11 cellular contexts compared by ENCODE assay signal in genomic region chr3:16496008-16496407, GRCh38. TPM values are rescaled to one million over a fixed set of nuclear protein-coding genes. Genes with fewer than 3 reads are reported as not detected.
DNase-seq lines count a peak whose midpoint lies in the region; ATAC-seq, FAIRE-seq and TF ChIP-seq lines count a peak whose summit lies in the region.
"Had no signal": no experiment of that assay in that cellular context is flagged by ENCODE, and none has a peak within 500 bp of the region (broad histone marks: within the 10 kb centered on the region; RNA-seq: fewer than 3 reads in every experiment).

No MANE protein-coding gene starts in this region.

- H3K79me1 ChIP-seq in H1 (ENCODE audit: low read depth, low read length): no peaks in the 10 kb centered on the region

- no peak overlapping the region for H4K5ac ChIP-seq in H1 (ENCODE audit: insufficient read length, low read depth, low read length)

- no peak overlapping the region for H3K9ac ChIP-seq in H1 (replicated peaks in 1 of 4; ENCODE audit: extremely low read depth in 1 of 4, low read depth in 3 of 4, low read length in 3 of 4)

- no peaks in the 10 kb centered on the region; the same call in 1 of the 2 replicates for H3K23me2 ChIP-seq in H1 (ENCODE audit: low read depth, low read length)

- no peak overlapping the region for H3K23ac ChIP-seq in H1 (ENCODE audit: insufficient read length)

- TF ChIP-seq RAD21 in H1 (IDR thresholded peaks at IDR 0.05 in 1 of 2, conservative IDR thresholded peaks at IDR 0.05 in 1 of 2; ENCODE audit: low read depth in 2 of 2, low read length in 2 of 2): no peak

- H2BK5ac ChIP-seq in H1 (ENCODE audit: low read depth, low read length): no peak overlapping the region; the same call in 1 of the 2 replicates

- no peaks in the 10 kb centered on the region for H4K20me1 ChIP-seq in H1 (replicated peaks in 1 of 2; ENCODE audit: control insufficient read depth in 1 of 2, insufficient read depth in 2 of 2, low read length in 2 of 2)

- ATAC-seq in GM18520 (IDR thresholded peaks at IDR 0.05; ENCODE audit: unreplicated experiment) (peak; percentile 22), GM21447 (IDR thresholded peaks at IDR 0.05; ENCODE audit: unreplicated experiment) (peak; percentile 24), HG03196 (IDR thresholded peaks at IDR 0.05; ENCODE audit: unreplicated experiment) (peak; percentile 21), left lobe of liver (no peak)
- ATAC-seq: Panc1 had no signal

- H3K36me3 ChIP-seq in H1 (ENCODE audit: control insufficient read depth in 2 of 4, insufficient read depth in 4 of 4, low read length in 3 of 4): no peaks in the 10 kb centered on the region

- FAIRE-seq in H1 (lab: Jason Lieb, UNC): no peak

- DNase-seq in H1 (ENCODE audit: low read depth in 1 of 2, low spot score in 2 of 2) (no peak), left lobe of liver (ENCODE audit: low spot score) (no peak), SKM-1 (lab: John Stamatoyannopoulos, UW; ENCODE audit: unreplicated experiment) (no peak), NOMO-1 (lab: John Stamatoyannopoulos, UW; ENCODE audit: unreplicated experiment in 2 of 2) (no peak)
- DNase-seq: activated CD4-positive, alpha-beta T cell treated with anti-CD3 and anti-CD28 coated beads, Interleukin-2, amount 50 U/mL, for 1 hour; HCEC 1CT; spleen had no signal

- peaks cover 0 to 20% (median 7%) of the 10 kb centered on the region in 4 experiments for H3K4me1 ChIP-seq in H1 (replicated peaks in 1 of 4; ENCODE audit: control insufficient read depth in 3 of 4, insufficient read depth in 4 of 4, low read length in 3 of 4)

- POLR2A ChIA-PET in H1 (lab: Charles Lee; ENCODE audit: partially characterized antibody): interaction anchor here (1.1 to 1.7 kb wide), 2 partner anchors 12 to 13 kb away, joined by 3 to 5 read pairs; no protein-coding TSS in a partner anchor

- no peak for TF ChIP-seq POLR2A in H1 (IDR thresholded peaks at IDR 0.05; ENCODE audit: control extremely low read depth in 1 of 2, low read depth in 2 of 2, low read length in 2 of 2)

- no peak overlapping the region for H3K14ac ChIP-seq in H1 (ENCODE audit: insufficient read length)

- TF ChIP-seq EP300 in H1 (IDR thresholded peaks at IDR 0.05; ENCODE audit: borderline replicate concordance in 1 of 2, low read depth in 2 of 2, low read length in 2 of 2): no peak

- H3K4ac ChIP-seq in H1 (replicated peaks; ENCODE audit: insufficient read length, low read depth, low read length): no peak overlapping the region

- H3K56ac ChIP-seq in H1 (replicated peaks; ENCODE audit: insufficient read length, low read depth, low read length): no peak overlapping the region

- no peaks in the 10 kb centered on the region for H3K79me2 ChIP-seq in H1 (ENCODE audit: control insufficient read depth in 1 of 2, insufficient read depth in 2 of 2, low read length in 2 of 2)

- peak overlapping the region; percentile 81; the same call in 1 of the 2 replicates for H2BK20ac ChIP-seq in H1 (ENCODE audit: low read length)

- H3K4me2 ChIP-seq in H1 (ENCODE audit: insufficient read depth in 1 of 2, low read depth in 2 of 2, low read length in 2 of 2): no peak overlapping the region

- H3K27ac ChIP-seq in H1 (ENCODE audit: low read depth, low read length): no peak overlapping the region

- H3K4me3 ChIP-seq in H1 (ENCODE audit: extremely low read depth in 1 of 4, insufficient read depth in 2 of 4, low read depth in 3 of 4, low read length in 4 of 4): no peak overlapping the region
- H3K4me3 ChIP-seq: spleen had no signal

- H2BK120ac ChIP-seq in H1 (replicated peaks; ENCODE audit: low read depth, low read length): no peak overlapping the region

- no peak overlapping the region for H4K8ac ChIP-seq in H1 (ENCODE audit: extremely low read depth, insufficient read depth, low read length)

- 83% methylated on average over 2 of the region's 2 CpGs; no CpG with 5 or more reads in 1 of the 2 experiments for WGBS in H1 (ENCODE audit: extremely low coverage in 1 of 2, insufficient coverage in 1 of 2, insufficient read length in 1 of 2, insufficient replicate concordance in 2 of 2, low coverage in 1 of 2, low lambda C conversion rate in 2 of 2, missing lambda C conversion rate in 1 of 2), 2 experiments

- TF ChIP-seq CTCF in H1 (IDR thresholded peaks at IDR 0.05; ENCODE audit: control extremely low read depth in 1 of 3, insufficient read depth in 1 of 3, low read depth in 1 of 3, low read length in 3 of 3): no peak

- no peak overlapping the region for H2AFZ ChIP-seq in H1 (ENCODE audit: low read length)

- 0 out of 2 replicates have a peak overlapping the region, but pooled peaks have one; percentile 61 for H2BK12ac ChIP-seq in H1 (ENCODE audit: low read depth, low read length)

- CTCF ChIA-PET in H1 (lab: Charles Lee; ENCODE audit: partially characterized antibody): interaction anchor here (1.1 to 2.2 kb wide), 7 partner anchors 8 to 129 kb away, joined by 3 to 5 read pairs (median 3); no protein-coding TSS in a partner anchor

- H3K27me3 ChIP-seq in H1 (replicated peaks in 1 of 4; ENCODE audit: control insufficient read depth in 3 of 4, extremely low read depth in 1 of 4, insufficient read depth in 3 of 4, low read length in 3 of 4): no peaks in the 10 kb centered on the region
- H3K27me3 ChIP-seq: spleen had no signal

- no peak overlapping the region for H3K18ac ChIP-seq in H1 (ENCODE audit: extremely low read depth, low read length)

- H2BK15ac ChIP-seq in H1 (ENCODE audit: low read length): no peak overlapping the region

- H2AK5ac ChIP-seq in H1 (ENCODE audit: low read depth, low read length): no peak overlapping the region

- no peaks in the 10 kb centered on the region; a peak in 1 of 4 replicates for H3K9me3 ChIP-seq in H1 (ENCODE audit: insufficient read depth in 2 of 2, low read depth in 1 of 2, low read length in 1 of 2)

- H4K91ac ChIP-seq in H1 (replicated peaks; ENCODE audit: insufficient read length, low read length): no peak overlapping the region

TF ChIP-seq in H1, 55 proteins besides CTCF, POLR2A, EP300 and RAD21 (continues in another document):
- TF ChIP-seq RBBP5 (IDR thresholded peaks at IDR 0.05; ENCODE audit: borderline replicate concordance, low read depth, low read length): no peak
- no peak for TF ChIP-seq NRF1 (IDR thresholded peaks at IDR 0.05; ENCODE audit: low read depth, low read length)
- no peak for TF ChIP-seq HDAC6 (IDR thresholded peaks at IDR 0.05; ENCODE audit: low read depth, low read length)
- TF ChIP-seq PHF8 (conservative IDR thresholded peaks at IDR 0.05; ENCODE audit: low read depth, low read length): no peak

RNA-seq across cellular contexts. Expression of gene RFTN1, which starts 17.5 kb away (rescaled TPM):
- total RNA-seq in H1 (2021; fragmentation: NEBNext Ultra II Directional; extraction: Animal tissue kit (Norgen Biotek cat#: 25700)): 4.9 and 6.7 TPM in 2 replicates
- 4.6 and 7.5 TPM in 2 replicates for polyA plus RNA-seq in H1 (2011; rRNA removed)
- polyA plus RNA-seq in H1 (2011; cell fraction: cytosol; rRNA removed): 5.5 TPM
- 6.8 TPM for polyA plus RNA-seq in H1 (2011; cell fraction: nucleus; rRNA removed)
- polyA plus RNA-seq in H1 (2012, experiment 1 of 2): 3.2 to 4.3 TPM (median 4.0 TPM) in 4 replicates
- 2.0 TPM for polyA plus RNA-seq in H1 (2012, experiment 2 of 2)
- 5.8 TPM for polyA plus RNA-seq in H1 (2013, experiment 1 of 2)
- polyA plus RNA-seq in H1 (2013, experiment 2 of 2): 4.9 TPM
- 4.3 and 4.7 TPM in 2 replicates for polyA minus RNA-seq in H1 (2011; rRNA and poly(A)+ RNA removed)
- polyA minus RNA-seq in H1 (2011; cell fraction: cytosol; rRNA and poly(A)+ RNA removed): 3.1 TPM
- polyA minus RNA-seq in H1 (2011; cell fraction: nucleus; rRNA and poly(A)+ RNA removed): 5.8 TPM
- total RNA-seq in left lobe of liver: 20.9 TPM
